Comparison of ENCODE assay signal across 19 cellular contexts in the genomic region with DNA sequence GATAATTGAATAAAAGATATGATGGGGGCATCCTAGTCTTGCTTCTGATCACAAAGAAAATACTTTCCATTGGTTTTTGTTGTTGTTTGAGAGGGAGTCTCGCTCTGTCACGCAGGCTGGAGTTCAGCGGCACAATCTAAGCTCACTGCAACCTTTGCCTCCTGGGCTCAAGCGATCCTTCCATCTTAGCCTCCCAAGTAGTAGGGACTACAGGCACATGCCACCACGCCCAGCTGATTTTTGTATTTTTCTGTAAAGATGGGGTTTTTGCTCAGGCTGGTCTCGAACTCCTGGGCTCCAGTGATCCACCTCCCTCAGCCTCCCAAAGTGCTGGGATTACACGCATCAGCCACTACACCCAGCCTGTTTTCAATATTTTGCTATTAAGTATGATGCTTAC. TPM values are rescaled to one million over a fixed set of nuclear protein-coding genes. Genes with fewer than 3 reads are reported as not detected.
DNase-seq lines count a peak whose midpoint lies in the region; ATAC-seq and TF ChIP-seq lines count a peak whose summit lies in the region.
"Had no signal": no experiment of that assay in that cellular context is flagged by ENCODE, and none has a peak within 500 bp of the region (broad histone marks: within the 10 kb centered on the region; RNA-seq: fewer than 3 reads in every experiment).

No MANE protein-coding gene starts in this region.

- H3K4me2 ChIP-seq in Loucy (ENCODE audit: low read depth, low read length, poor library complexity, severe bottlenecking): peak overlapping the region; percentile 53
- H3K4me2 ChIP-seq: PC-9 had no signal

- POLR2A ChIA-PET in activated CD4-positive, alpha-beta T cell treated with anti-CD3 and anti-CD28 coated beads, Interleukin-2, amount 10 ng/mL, durations not matched to agents 7 days and 5 days (lab: Charles Lee): interaction anchor here (0.7 to 1.7 kb wide), 3 partner anchors 12 to 102 kb away, joined by 3 to 13 read pairs (median 8); partner anchors contain the start of genes PSMC4 and ZNF780B

- H3K9me3 Mint-ChIP-seq in activated CD4-positive, alpha-beta T cell treated with anti-CD3 and anti-CD28 coated beads, Interleukin-2, amount 10 ng/mL, durations not matched to agents 7 days and 5 days: peaks cover 15% of the 10 kb centered on the region
- peaks cover 0 to 21% of the 10 kb centered on the region in 2 donors for H3K9me3 Mint-ChIP-seq in activated naive CD4-positive, alpha-beta T cell treated with anti-CD3 and anti-CD28 coated beads, Interleukin-2, amount 50 U/mL, for 72 hours

- H3K27me3 ChIP-seq in Loucy (ENCODE audit: insufficient read depth, low read length, poor library complexity, severe bottlenecking) (no peaks in the 10 kb centered on the region), spleen (replicated peaks in 1 of 7) (peaks cover 0 to 28% (median 0%) of the 10 kb centered on the region in 7 donors)
- H3K27me3 ChIP-seq: adrenal gland, sigmoid colon had no signal

- H4K20me1 ChIP-seq in Loucy (ENCODE audit: insufficient read depth, low read length, poor library complexity, severe bottlenecking): no peaks in the 10 kb centered on the region

- peak overlapping the region in 7 of 8 donors; percentile 63 to 89 (median 76) for H3K27ac ChIP-seq in spleen
- H3K27ac ChIP-seq: adrenal gland, PC-9, sigmoid colon had no signal

- H3K9me2 ChIP-seq in Loucy (replicated peaks; ENCODE audit: low read depth, low read length): no peaks in the 10 kb centered on the region

- no peak overlapping the region for H2AFZ ChIP-seq in Loucy (ENCODE audit: low read length)
- H2AFZ ChIP-seq: PC-9 had no signal

- peak overlapping the region; percentile 98 for H3K27ac Mint-ChIP-seq in activated CD4-positive, alpha-beta T cell treated with anti-CD3 and anti-CD28 coated beads, Interleukin-2, amount 10 ng/mL, durations not matched to agents 7 days and 5 days
- H3K27ac Mint-ChIP-seq in activated naive CD4-positive, alpha-beta T cell treated with anti-CD3 and anti-CD28 coated beads, Interleukin-2, amount 50 U/mL, for 72 hours: peak overlapping the region; percentile 57 to 82

- H3K4me1 ChIP-seq in Loucy (ENCODE audit: insufficient read depth, low read length, poor library complexity, severe bottlenecking) (peaks cover 49% of the 10 kb centered on the region), spleen (peaks cover 11 to 75% (median 24%) of the 10 kb centered on the region in 6 donors)
- H3K4me1 ChIP-seq: HAP-1, sigmoid colon had no signal

- 66 to 77% (median 69%) methylated on average over 7 of the region's 7 CpGs for WGBS in spleen, 5 donors

- peaks cover 72% of the 10 kb centered on the region for H3K4me1 Mint-ChIP-seq in activated CD4-positive, alpha-beta T cell treated with anti-CD3 and anti-CD28 coated beads, Interleukin-2, amount 10 ng/mL, durations not matched to agents 7 days and 5 days

- peak overlapping the region; percentile 2 for H3K9ac ChIP-seq in Loucy (ENCODE audit: low read depth, low read length, poor library complexity, severe bottlenecking)

- H3K36me3 ChIP-seq in Loucy (ENCODE audit: insufficient read depth, low read length) (no peaks in the 10 kb centered on the region), spleen (no peaks in the 10 kb centered on the region)
- H3K36me3 ChIP-seq: adrenal gland, HAP-1, sigmoid colon had no signal

- H3K9me3 ChIP-seq in Loucy (ENCODE audit: insufficient read depth, low read depth, low read length): no peaks in the 10 kb centered on the region
- no peaks in the 10 kb centered on the region for H3K9me3 ChIP-seq in spleen
- H3K9me3 ChIP-seq: adrenal gland, HAP-1, sigmoid colon had no signal

- no peak for DNase-seq in activated CD4-positive, alpha-beta T cell treated with anti-CD3 and anti-CD28 coated beads, Interleukin-2, amount 10 ng/mL, durations not matched to agents 7 days and 5 days
- DNase-seq in activated CD4-positive, alpha-beta T cell treated with anti-CD3 and anti-CD28 coated beads, Interleukin-2, amount 50 U/mL, for 1 hour: no peak
- DNase-seq in activated naive CD4-positive, alpha-beta T cell treated with anti-CD3 and anti-CD28 coated beads, Interleukin-2, amount 50 U/mL, for 72 hours (ENCODE audit: low spot score in 2 of 2): peak in 1 of 2 donors; percentile 26
- DNase-seq in spleen (no peak), NCI-H526 (lab: John Stamatoyannopoulos, UW) (no peak)
- DNase-seq in stimulated activated CD4-positive, alpha-beta T cell treated with anti-CD3 and anti-CD28 coated beads, Interleukin-15, amount 100 ng/mL, for 24 hours: no peak
- DNase-seq: COR-L47; mesendoderm; NCI-H1694 treated with DMSO at 0.1 percent for 48 hours; NCI-H510A; occipital lobe; PC-9; sigmoid colon; stimulated activated naive CD4-positive, alpha-beta T cell treated with Interleukin-2 at 50 U/mL for 16 hours had no signal

- peak in 1 of 2 donors; percentile 32 for ATAC-seq in activated naive CD4-positive, alpha-beta T cell treated with anti-CD3 and anti-CD28 coated beads, Interleukin-2, amount 50 U/mL, for 72 hours
- ATAC-seq in GM21515 (IDR thresholded peaks at IDR 0.05; ENCODE audit: unreplicated experiment): no peak

- no peaks in the 10 kb centered on the region for H3K27me3 Mint-ChIP-seq in activated CD4-positive, alpha-beta T cell treated with anti-CD3 and anti-CD28 coated beads, Interleukin-2, amount 10 ng/mL, durations not matched to agents 7 days and 5 days

- no peaks in the 10 kb centered on the region for H3F3A ChIP-seq in Loucy (ENCODE audit: low read depth)

- intact Hi-C loops in spleen (cut with DNase I; ENCODE audit: low total_unique reads): no loop called here

- CTCF ChIA-PET in activated CD4-positive, alpha-beta T cell treated with anti-CD3 and anti-CD28 coated beads, Interleukin-2, amount 10 ng/mL, durations not matched to agents 7 days and 5 days (lab: Charles Lee): interaction anchor here (1.1 to 1.9 kb wide), 4 partner anchors 10 to 18 kb away, joined by 3 to 11 read pairs (median 4); partner anchors contain the start of gene PSMC4

- peak overlapping the region; percentile 53 for H3K4me3 ChIP-seq in Loucy (ENCODE audit: low read length, poor library complexity, severe bottlenecking)
- H3K4me3 ChIP-seq in spleen: peak overlapping the region in 1 of 8 donors; percentile 39
- H3K4me3 ChIP-seq: adrenal gland, HAP-1, PC-9, sigmoid colon had no signal

- H3K4me3 Mint-ChIP-seq in activated CD4-positive, alpha-beta T cell treated with anti-CD3 and anti-CD28 coated beads, Interleukin-2, amount 10 ng/mL, durations not matched to agents 7 days and 5 days: peak overlapping the region; percentile 63

- no peak for TF ChIP-seq CTCF in Loucy (conservative IDR thresholded peaks at IDR 0.05; ENCODE audit: low read length)
- TF ChIP-seq CTCF in spleen (IDR thresholded peaks at IDR 0.05 in 8 of 11, conservative IDR thresholded peaks at IDR 0.05 in 3 of 11): no peak

- TF ChIP-seq POLR2A in spleen (IDR thresholded peaks at IDR 0.05): no peak

- H3K36me3 Mint-ChIP-seq in activated CD4-positive, alpha-beta T cell treated with anti-CD3 and anti-CD28 coated beads, Interleukin-2, amount 10 ng/mL, durations not matched to agents 7 days and 5 days (ENCODE audit: low read depth): peaks cover 34% of the 10 kb centered on the region
- H3K36me3 Mint-ChIP-seq in activated naive CD4-positive, alpha-beta T cell treated with anti-CD3 and anti-CD28 coated beads, Interleukin-2, amount 50 U/mL, for 72 hours: peaks cover 0 to 32% of the 10 kb centered on the region in 2 donors

- H3K79me2 ChIP-seq in Loucy (ENCODE audit: insufficient read depth, low read length): no peaks in the 10 kb centered on the region

RNA-seq across cellular contexts. Expression of gene PSMC4, which starts 17.1 kb away (rescaled TPM):
- total RNA-seq in activated CD4-positive, alpha-beta T cell treated with anti-CD3 and anti-CD28 coated beads, Interleukin-2, amount 10 ng/mL, durations not matched to agents 7 days and 5 days: 100 to 1,000 TPM; 108 to 122 TPM
- 100 to 1,000 TPM in 1 of 2 donors, 10 to 100 TPM in 1; 93.6 to 114 TPM for total RNA-seq in activated naive CD4-positive, alpha-beta T cell treated with anti-CD3 and anti-CD28 coated beads, Interleukin-2, amount 50 U/mL, for 72 hours
- 10 to 100 TPM; 58.9 to 85.4 (median 65.4) TPM for total RNA-seq in spleen
- polyA plus RNA-seq in spleen: 10 to 100 TPM; 53.2 to 66.4 (median 55.5) TPM

RNA-seq across cellular contexts. Expression of gene FCGBP, which starts 19.5 kb away (rescaled TPM):
- total RNA-seq in activated CD4-positive, alpha-beta T cell treated with anti-CD3 and anti-CD28 coated beads, Interleukin-2, amount 10 ng/mL, durations not matched to agents 7 days and 5 days: 1 to 10 TPM; 7.1 TPM
- total RNA-seq in activated naive CD4-positive, alpha-beta T cell treated with anti-CD3 and anti-CD28 coated beads, Interleukin-2, amount 50 U/mL, for 72 hours: 1 to 10 TPM; 4.6 to 8.2 TPM
- 10 to 100 TPM in 3 of 7 donors, 1 to 10 TPM in 4; 4.3 to 18.9 (median 9.0) TPM for total RNA-seq in spleen
- 1 to 10 TPM in 2 of 3 donors, under 1 TPM in 1; 0.91 to 1.8 (median 1.2) TPM for polyA plus RNA-seq in spleen
- total RNA-seq: endothelial cell of umbilical vein had no signal

RNA-seq across cellular contexts. Expression of gene ZNF546, which starts 42.9 kb away (rescaled TPM):
- total RNA-seq in activated CD4-positive, alpha-beta T cell treated with anti-CD3 and anti-CD28 coated beads, Interleukin-2, amount 10 ng/mL, durations not matched to agents 7 days and 5 days: 1 to 10 TPM; 6.1 to 8.9 TPM
- 1 to 10 TPM; 3.1 to 4.7 TPM for total RNA-seq in activated naive CD4-positive, alpha-beta T cell treated with anti-CD3 and anti-CD28 coated beads, Interleukin-2, amount 50 U/mL, for 72 hours
- total RNA-seq in spleen: 10 to 100 TPM in 3 of 7 donors, 1 to 10 TPM in 4; 7.3 to 15.1 (median 9.2) TPM
- 1 to 10 TPM; 1.4 to 2.3 (median 1.4) TPM for polyA plus RNA-seq in spleen
